8 cellular contexts compared by ENCODE assay signal in the genomic region with DNA sequence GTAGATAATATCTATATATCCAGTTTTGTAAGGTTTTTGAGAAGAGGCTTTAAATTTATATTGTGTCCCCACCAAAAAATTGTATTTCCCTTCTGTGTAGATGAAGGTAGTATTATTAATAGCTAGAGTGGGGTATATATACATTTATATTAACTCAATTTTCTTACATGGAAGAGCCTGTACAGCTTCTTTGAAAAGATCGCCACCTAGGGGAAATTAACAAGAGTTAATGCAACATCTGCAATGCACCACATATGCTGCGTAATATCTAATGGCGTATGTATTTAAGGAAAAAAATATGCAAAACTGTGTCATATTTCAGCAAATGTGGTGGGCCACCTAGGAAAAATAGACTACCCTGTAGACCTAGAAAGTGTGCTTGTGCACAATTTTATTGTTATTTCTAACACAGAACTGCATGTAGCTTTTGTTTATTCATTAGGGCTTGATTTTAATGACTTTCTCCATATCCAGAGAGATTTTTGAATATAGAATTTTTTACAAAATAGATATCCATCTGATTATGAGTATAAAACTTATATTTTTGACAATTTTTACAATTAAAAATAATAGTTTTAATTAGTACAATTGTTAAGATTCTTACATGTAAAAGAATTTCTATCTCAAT. TPM values are rescaled to one million over a fixed set of nuclear protein-coding genes. Genes with fewer than 3 reads are reported as not detected.
DNase-seq lines count a peak whose midpoint lies in the region; ATAC-seq and TF ChIP-seq lines count a peak whose summit lies in the region.

No MANE protein-coding gene starts in this region.

- H3K4me1 Mint-ChIP-seq in CD14-positive monocyte (no peaks in the 10 kb centered on the region), osteocyte (ENCODE audit: unreplicated experiment) (peaks cover 18% of the 10 kb centered on the region)
- no peaks in the 10 kb centered on the region for H3K4me1 Mint-ChIP-seq in activated CD4-positive, alpha-beta memory T cell treated with anti-CD3 and anti-CD28 coated beads, Interleukin-2, amount 10 ng/mL, durations not matched to agents 7 days and 5 days

- H3K27ac Mint-ChIP-seq in CD14-positive monocyte, result no peak overlapping the region
- no peak overlapping the region for H3K27ac Mint-ChIP-seq in osteocyte (ENCODE audit: unreplicated experiment)
- H3K27ac Mint-ChIP-seq in activated CD4-positive, alpha-beta memory T cell treated with anti-CD3 and anti-CD28 coated beads, Interleukin-2, amount 10 ng/mL, durations not matched to agents 7 days and 5 days, result no peak overlapping the region

- intact Hi-C loops in CD14-positive monocyte (cut with micrococcal nuclease), result no loop called here

- peaks cover 0 to 3% (median 0%) of the 10 kb centered on the region in 7 donors for H3K9me3 Mint-ChIP-seq in CD14-positive monocyte
- no peaks in the 10 kb centered on the region for H3K9me3 Mint-ChIP-seq in osteocyte (ENCODE audit: unreplicated experiment)
- H3K9me3 Mint-ChIP-seq in activated CD4-positive, alpha-beta memory T cell treated with anti-CD3 and anti-CD28 coated beads, Interleukin-2, amount 10 ng/mL, durations not matched to agents 7 days and 5 days, result no peaks in the 10 kb centered on the region

- no peak overlapping the region for H3K4me3 Mint-ChIP-seq in CD14-positive monocyte
- no peak overlapping the region for H3K4me3 Mint-ChIP-seq in osteocyte (ENCODE audit: unreplicated experiment)
- H3K4me3 Mint-ChIP-seq in activated CD4-positive, alpha-beta memory T cell treated with anti-CD3 and anti-CD28 coated beads, Interleukin-2, amount 10 ng/mL, durations not matched to agents 7 days and 5 days, result no peak overlapping the region

- DNase-seq in CD14-positive monocyte (ENCODE audit: low spot score) (no peak), NCI-H774 (lab: John Stamatoyannopoulos, UW) (peak; percentile 54), dermis blood vessel endothelial cell (peak; percentile 80), osteocyte (ENCODE audit: extremely low spot score, unreplicated experiment) (no peak)
- DNase-seq in activated CD4-positive, alpha-beta memory T cell treated with anti-CD3 and anti-CD28 coated beads, Interleukin-2, amount 10 ng/mL, durations not matched to agents 7 days and 5 days, result no peak

- CTCF ChIA-PET in activated CD4-positive, alpha-beta memory T cell treated with anti-CD3 and anti-CD28 coated beads, Interleukin-2, amount 10 ng/mL, durations not matched to agents 7 days and 5 days (lab: Charles Lee), result interaction anchor here (0.6 to 0.9 kb wide), 2 partner anchors 8 to 16 kb away, joined by 3 read pairs; no protein-coding TSS in a partner anchor

- H3K36me3 Mint-ChIP-seq in CD14-positive monocyte (no peaks in the 10 kb centered on the region), osteocyte (ENCODE audit: unreplicated experiment) (no peaks in the 10 kb centered on the region)
- H3K36me3 Mint-ChIP-seq in activated CD4-positive, alpha-beta memory T cell treated with anti-CD3 and anti-CD28 coated beads, Interleukin-2, amount 10 ng/mL, durations not matched to agents 7 days and 5 days (ENCODE audit: low read depth), result no peaks in the 10 kb centered on the region

- peak; percentile 63 for TF ChIP-seq CTCF in CD14-positive monocyte (IDR thresholded peaks at IDR 0.05)
- TF ChIP-seq CTCF in osteocyte (IDR thresholded peaks at IDR 0.05), result peak; percentile 83

- ATAC-seq in GM18909 (IDR thresholded peaks at IDR 0.05; ENCODE audit: poor library complexity, unreplicated experiment) (peak; percentile 81), HG03378 (IDR thresholded peaks at IDR 0.05; ENCODE audit: unreplicated experiment) (peak; percentile 79), GM18520 (IDR thresholded peaks at IDR 0.05; ENCODE audit: unreplicated experiment) (no peak)

- H3K27me3 Mint-ChIP-seq in CD14-positive monocyte (ENCODE audit: low read depth in 3 of 3), result peaks cover 0 to 2% (median 1%) of the 10 kb centered on the region in 3 donors
- peaks cover 3% of the 10 kb centered on the region for H3K27me3 Mint-ChIP-seq in osteocyte (ENCODE audit: unreplicated experiment)
- H3K27me3 Mint-ChIP-seq in activated CD4-positive, alpha-beta memory T cell treated with anti-CD3 and anti-CD28 coated beads, Interleukin-2, amount 10 ng/mL, durations not matched to agents 7 days and 5 days, result peaks cover 4% of the 10 kb centered on the region

- POLR2A ChIA-PET in activated CD4-positive, alpha-beta memory T cell treated with anti-CD3 and anti-CD28 coated beads, Interleukin-2, amount 10 ng/mL, durations not matched to agents 7 days and 5 days (lab: Charles Lee), result no interaction called here

RNA-seq across cellular contexts. Expression of a gene that starts 14.0 kb away (rescaled TPM):
- polyA plus RNA-seq in CD14-positive monocyte, result not detected
- total RNA-seq in dermis blood vessel endothelial cell (not detected in 2 replicates), osteocyte (not detected in 2 replicates)
- total RNA-seq in activated CD4-positive, alpha-beta memory T cell treated with anti-CD3 and anti-CD28 coated beads, Interleukin-2, amount 10 ng/mL, durations not matched to agents 7 days and 5 days, result not detected

Comparison
In these comparisons a context has a peak if more than half of its experiments do, and no peak if none do; other contexts are left out.
1. DNase-seq: peak in NCI-H774 (single experiment) and dermis blood vessel endothelial cell (single experiment); none in CD14-positive monocyte (single experiment), osteocyte (single experiment) and activated CD4-positive, alpha-beta memory T cell treated with anti-CD3 and anti-CD28 coated beads, Interleukin-2, amount 10 ng/mL, durations not matched to agents 7 days and 5 days (single experiment).